ENCODE assay signal across 24 cellular contexts in genomic region chr7:155221547-155221946, GRCh38.
"Had no signal": no experiment of that assay in that cellular context is flagged by ENCODE, and none has a peak within 500 bp of the region (broad histone marks: within the 10 kb centered on the region; RNA-seq: fewer than 3 reads in every experiment).

No MANE protein-coding gene starts in this region.

- H3K36me3 Mint-ChIP-seq: activated naive CD8-positive, alpha-beta T cell had no signal

- H3K4me3 Mint-ChIP-seq: activated CD4-positive, alpha-beta memory T cell treated with anti-CD3 and anti-CD28 coated beads, Interleukin-2, amount 10 ng/mL, durations not matched to agents 7 days and 5 days; activated CD4-positive, alpha-beta T cell treated with anti-CD3 and anti-CD28 coated beads, Interleukin-2, amount 10 ng/mL, durations not matched to agents 7 days and 5 days; activated naive CD8-positive, alpha-beta T cell; activated T-cell treated with anti-CD3 and anti-CD28 coated beads, Interleukin-2, amount 50 U/mL, for 4 hours; activated T-helper 17 cell treated with anti-CD3 and anti-CD28 coated beads, Interleukin-2, amount 50 U/mL, for 72 hours had no signal

- H3K27me3 Mint-ChIP-seq: activated CD4-positive, alpha-beta T cell treated with anti-CD3 and anti-CD28 coated beads, Interleukin-2, amount 10 ng/mL, durations not matched to agents 7 days and 5 days; activated naive CD8-positive, alpha-beta T cell had no signal

- DNase-seq: activated CD4-positive, alpha-beta memory T cell treated with anti-CD3 and anti-CD28 coated beads, Interleukin-2, amount 10 ng/mL, durations not matched to agents 7 days and 5 days; activated CD4-positive, alpha-beta T cell treated with anti-CD3 and anti-CD28 coated beads for 1 hour; activated CD4-positive, alpha-beta T cell treated with anti-CD3 and anti-CD28 coated beads for 4 hours; activated CD4-positive, alpha-beta T cell treated with anti-CD3 and anti-CD28 coated beads, Interleukin-2, amount 10 ng/mL, durations not matched to agents 7 days and 5 days; activated CD4-positive, alpha-beta T cell treated with anti-CD3 and anti-CD28 coated beads, Interleukin-2, amount 50 U/mL, for 4 hours; activated CD4-positive, CD25-positive, alpha-beta regulatory T cell; activated CD8-positive, alpha-beta memory T cell treated with anti-CD3 and anti-CD28 coated beads, Interleukin-2, amount 50 U/mL, for 48 hours; activated effector memory CD4-positive, alpha-beta T cell treated with Interleukin-2 at 50 U/mL for 16 hours; activated gamma-delta T cell treated with Interleukin-2 at 50 U/mL for 16 hours; activated naive CD4-positive, alpha-beta T cell treated with anti-CD3 and anti-CD28 coated beads, Interleukin-2, amount 50 U/mL, for 16 hours; activated naive CD4-positive, alpha-beta T cell treated with Interleukin-2 at 50 U/mL for 16 hours; activated T-cell treated with anti-CD3 and anti-CD28 coated beads for 4 hours; activated T-cell treated with anti-CD3 and anti-CD28 coated beads, Interleukin-2, amount 50 U/mL, for 4 hours; amniotic stem cell; anterior cingulate cortex; caudate nucleus; cortex of kidney; effector CD8-positive, alpha-beta T cell; esophagus squamous epithelium; foreskin melanocyte had no signal

- ATAC-seq: activated T-cell treated with anti-CD3 and anti-CD28 coated beads, Interleukin-2, amount 50 U/mL, for 4 hours; activated T-helper 17 cell treated with anti-CD3 and anti-CD28 coated beads, Interleukin-2, amount 50 U/mL, for 72 hours; gastroesophageal sphincter had no signal

- H3K27ac Mint-ChIP-seq: activated CD4-positive, alpha-beta memory T cell treated with anti-CD3 and anti-CD28 coated beads, Interleukin-2, amount 10 ng/mL, durations not matched to agents 7 days and 5 days; activated CD4-positive, alpha-beta T cell treated with anti-CD3 and anti-CD28 coated beads, Interleukin-2, amount 10 ng/mL, durations not matched to agents 7 days and 5 days; activated naive CD8-positive, alpha-beta T cell; activated T-helper 17 cell treated with anti-CD3 and anti-CD28 coated beads, Interleukin-2, amount 50 U/mL, for 72 hours had no signal

- H3K27ac ChIP-seq: epithelial cell of prostate, esophagus squamous epithelium, gastroesophageal sphincter had no signal

- H3K4me1 ChIP-seq: gastroesophageal sphincter had no signal

- H3K9me3 Mint-ChIP-seq: activated CD4-positive, alpha-beta memory T cell treated with anti-CD3 and anti-CD28 coated beads, Interleukin-2, amount 10 ng/mL, durations not matched to agents 7 days and 5 days; activated CD4-positive, alpha-beta T cell treated with anti-CD3 and anti-CD28 coated beads, Interleukin-2, amount 10 ng/mL, durations not matched to agents 7 days and 5 days; activated T-cell treated with anti-CD3 and anti-CD28 coated beads, Interleukin-2, amount 50 U/mL, for 4 hours; activated T-helper 17 cell treated with anti-CD3 and anti-CD28 coated beads, Interleukin-2, amount 50 U/mL, for 72 hours had no signal

- H3K9me3 ChIP-seq: esophagus squamous epithelium, gastroesophageal sphincter had no signal

- H3K36me3 ChIP-seq: esophagus squamous epithelium, gastroesophageal sphincter had no signal

- H3K4me3 ChIP-seq: esophagus squamous epithelium, gastroesophageal sphincter had no signal
